Comparison of ENCODE assay signal across 1 cellular context in the genomic region with DNA sequence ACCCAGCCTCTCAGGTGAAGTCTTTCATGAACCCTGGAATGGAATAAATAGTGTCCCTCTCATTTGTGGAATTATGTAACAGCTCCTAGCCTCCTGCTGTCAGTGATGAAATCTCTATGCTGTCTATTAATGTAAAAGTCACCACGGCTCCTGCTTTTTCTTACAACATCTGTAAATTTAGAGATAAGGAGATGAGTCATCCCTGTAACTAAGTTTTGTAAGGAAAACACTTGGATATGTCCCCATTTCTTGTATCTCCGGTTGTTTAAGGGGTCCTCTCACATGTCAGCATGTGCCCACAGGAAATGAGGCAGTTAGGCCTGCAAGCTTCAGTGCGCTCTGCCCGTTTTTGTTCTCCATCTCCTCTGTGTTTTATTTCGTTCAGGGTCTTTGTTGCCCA.
TF ChIP-seq lines count a peak whose summit lies in the region.

No MANE protein-coding gene starts in this region.

TF ChIP-seq in HEK293, 187 proteins besides CTCF, POLR2A, EP300 and RAD21 (continued from another document):
- TF ChIP-seq, protein P1, sequence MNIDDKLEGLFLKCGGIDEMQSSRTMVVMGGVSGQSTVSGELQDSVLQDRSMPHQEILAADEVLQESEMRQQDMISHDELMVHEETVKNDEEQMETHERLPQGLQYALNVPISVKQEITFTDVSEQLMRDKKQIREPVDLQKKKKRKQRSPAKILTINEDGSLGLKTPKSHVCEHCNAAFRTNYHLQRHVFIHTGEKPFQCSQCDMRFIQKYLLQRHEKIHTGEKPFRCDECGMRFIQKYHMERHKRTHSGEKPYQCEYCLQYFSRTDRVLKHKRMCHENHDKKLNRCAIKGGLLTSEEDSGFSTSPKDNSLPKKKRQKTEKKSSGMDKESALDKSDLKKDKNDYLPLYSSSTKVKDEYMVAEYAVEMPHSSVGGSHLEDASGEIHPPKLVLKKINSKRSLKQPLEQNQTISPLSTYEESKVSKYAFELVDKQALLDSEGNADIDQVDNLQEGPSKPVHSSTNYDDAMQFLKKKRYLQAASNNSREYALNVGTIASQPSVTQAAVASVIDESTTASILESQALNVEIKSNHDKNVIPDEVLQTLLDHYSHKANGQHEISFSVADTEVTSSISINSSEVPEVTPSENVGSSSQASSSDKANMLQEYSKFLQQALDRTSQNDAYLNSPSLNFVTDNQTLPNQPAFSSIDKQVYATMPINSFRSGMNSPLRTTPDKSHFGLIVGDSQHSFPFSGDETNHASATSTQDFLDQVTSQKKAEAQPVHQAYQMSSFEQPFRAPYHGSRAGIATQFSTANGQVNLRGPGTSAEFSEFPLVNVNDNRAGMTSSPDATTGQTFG (tag by site-specific recombination; IDR thresholded peaks at IDR 0.05; ENCODE audit: borderline replicate concordance), result no peak
- TF ChIP-seq, protein P2, sequence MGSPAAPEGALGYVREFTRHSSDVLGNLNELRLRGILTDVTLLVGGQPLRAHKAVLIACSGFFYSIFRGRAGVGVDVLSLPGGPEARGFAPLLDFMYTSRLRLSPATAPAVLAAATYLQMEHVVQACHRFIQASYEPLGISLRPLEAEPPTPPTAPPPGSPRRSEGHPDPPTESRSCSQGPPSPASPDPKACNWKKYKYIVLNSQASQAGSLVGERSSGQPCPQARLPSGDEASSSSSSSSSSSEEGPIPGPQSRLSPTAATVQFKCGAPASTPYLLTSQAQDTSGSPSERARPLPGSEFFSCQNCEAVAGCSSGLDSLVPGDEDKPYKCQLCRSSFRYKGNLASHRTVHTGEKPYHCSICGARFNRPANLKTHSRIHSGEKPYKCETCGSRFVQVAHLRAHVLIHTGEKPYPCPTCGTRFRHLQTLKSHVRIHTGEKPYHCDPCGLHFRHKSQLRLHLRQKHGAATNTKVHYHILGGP (tag by site-specific recombination; IDR thresholded peaks at IDR 0.05), result peak; percentile 91
- TF ChIP-seq, protein P3, sequence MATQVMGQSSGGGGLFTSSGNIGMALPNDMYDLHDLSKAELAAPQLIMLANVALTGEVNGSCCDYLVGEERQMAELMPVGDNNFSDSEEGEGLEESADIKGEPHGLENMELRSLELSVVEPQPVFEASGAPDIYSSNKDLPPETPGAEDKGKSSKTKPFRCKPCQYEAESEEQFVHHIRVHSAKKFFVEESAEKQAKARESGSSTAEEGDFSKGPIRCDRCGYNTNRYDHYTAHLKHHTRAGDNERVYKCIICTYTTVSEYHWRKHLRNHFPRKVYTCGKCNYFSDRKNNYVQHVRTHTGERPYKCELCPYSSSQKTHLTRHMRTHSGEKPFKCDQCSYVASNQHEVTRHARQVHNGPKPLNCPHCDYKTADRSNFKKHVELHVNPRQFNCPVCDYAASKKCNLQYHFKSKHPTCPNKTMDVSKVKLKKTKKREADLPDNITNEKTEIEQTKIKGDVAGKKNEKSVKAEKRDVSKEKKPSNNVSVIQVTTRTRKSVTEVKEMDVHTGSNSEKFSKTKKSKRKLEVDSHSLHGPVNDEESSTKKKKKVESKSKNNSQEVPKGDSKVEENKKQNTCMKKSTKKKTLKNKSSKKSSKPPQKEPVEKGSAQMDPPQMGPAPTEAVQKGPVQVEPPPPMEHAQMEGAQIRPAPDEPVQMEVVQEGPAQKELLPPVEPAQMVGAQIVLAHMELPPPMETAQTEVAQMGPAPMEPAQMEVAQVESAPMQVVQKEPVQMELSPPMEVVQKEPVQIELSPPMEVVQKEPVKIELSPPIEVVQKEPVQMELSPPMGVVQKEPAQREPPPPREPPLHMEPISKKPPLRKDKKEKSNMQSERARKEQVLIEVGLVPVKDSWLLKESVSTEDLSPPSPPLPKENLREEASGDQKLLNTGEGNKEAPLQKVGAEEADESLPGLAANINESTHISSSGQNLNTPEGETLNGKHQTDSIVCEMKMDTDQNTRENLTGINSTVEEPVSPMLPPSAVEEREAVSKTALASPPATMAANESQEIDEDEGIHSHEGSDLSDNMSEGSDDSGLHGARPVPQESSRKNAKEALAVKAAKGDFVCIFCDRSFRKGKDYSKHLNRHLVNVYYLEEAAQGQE (tag by site-specific recombination; IDR thresholded peaks at IDR 0.05), result no peak
- TF ChIP-seq HOXA7 (CRISPR knock-in tag; IDR thresholded peaks at IDR 0.05; ENCODE audit: borderline replicate concordance), result no peak
- no peak for TF ChIP-seq ZNF24 (tag by site-specific recombination; IDR thresholded peaks at IDR 0.05)
- TF ChIP-seq, protein P4, sequence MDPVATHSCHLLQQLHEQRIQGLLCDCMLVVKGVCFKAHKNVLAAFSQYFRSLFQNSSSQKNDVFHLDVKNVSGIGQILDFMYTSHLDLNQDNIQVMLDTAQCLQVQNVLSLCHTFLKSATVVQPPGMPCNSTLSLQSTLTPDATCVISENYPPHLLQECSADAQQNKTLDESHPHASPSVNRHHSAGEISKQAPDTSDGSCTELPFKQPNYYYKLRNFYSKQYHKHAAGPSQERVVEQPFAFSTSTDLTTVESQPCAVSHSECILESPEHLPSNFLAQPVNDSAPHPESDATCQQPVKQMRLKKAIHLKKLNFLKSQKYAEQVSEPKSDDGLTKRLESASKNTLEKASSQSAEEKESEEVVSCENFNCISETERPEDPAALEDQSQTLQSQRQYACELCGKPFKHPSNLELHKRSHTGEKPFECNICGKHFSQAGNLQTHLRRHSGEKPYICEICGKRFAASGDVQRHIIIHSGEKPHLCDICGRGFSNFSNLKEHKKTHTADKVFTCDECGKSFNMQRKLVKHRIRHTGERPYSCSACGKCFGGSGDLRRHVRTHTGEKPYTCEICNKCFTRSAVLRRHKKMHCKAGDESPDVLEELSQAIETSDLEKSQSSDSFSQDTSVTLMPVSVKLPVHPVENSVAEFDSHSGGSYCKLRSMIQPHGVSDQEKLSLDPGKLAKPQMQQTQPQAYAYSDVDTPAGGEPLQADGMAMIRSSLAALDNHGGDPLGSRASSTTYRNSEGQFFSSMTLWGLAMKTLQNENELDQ (tag by site-specific recombination; IDR thresholded peaks at IDR 0.05; ENCODE audit: low read depth), result no peak
- TF ChIP-seq ZBTB20 (tag by site-specific recombination; IDR thresholded peaks at IDR 0.05), result no peak
